Comparison of ENCODE assay signal across 10 cellular contexts in the genomic region with DNA sequence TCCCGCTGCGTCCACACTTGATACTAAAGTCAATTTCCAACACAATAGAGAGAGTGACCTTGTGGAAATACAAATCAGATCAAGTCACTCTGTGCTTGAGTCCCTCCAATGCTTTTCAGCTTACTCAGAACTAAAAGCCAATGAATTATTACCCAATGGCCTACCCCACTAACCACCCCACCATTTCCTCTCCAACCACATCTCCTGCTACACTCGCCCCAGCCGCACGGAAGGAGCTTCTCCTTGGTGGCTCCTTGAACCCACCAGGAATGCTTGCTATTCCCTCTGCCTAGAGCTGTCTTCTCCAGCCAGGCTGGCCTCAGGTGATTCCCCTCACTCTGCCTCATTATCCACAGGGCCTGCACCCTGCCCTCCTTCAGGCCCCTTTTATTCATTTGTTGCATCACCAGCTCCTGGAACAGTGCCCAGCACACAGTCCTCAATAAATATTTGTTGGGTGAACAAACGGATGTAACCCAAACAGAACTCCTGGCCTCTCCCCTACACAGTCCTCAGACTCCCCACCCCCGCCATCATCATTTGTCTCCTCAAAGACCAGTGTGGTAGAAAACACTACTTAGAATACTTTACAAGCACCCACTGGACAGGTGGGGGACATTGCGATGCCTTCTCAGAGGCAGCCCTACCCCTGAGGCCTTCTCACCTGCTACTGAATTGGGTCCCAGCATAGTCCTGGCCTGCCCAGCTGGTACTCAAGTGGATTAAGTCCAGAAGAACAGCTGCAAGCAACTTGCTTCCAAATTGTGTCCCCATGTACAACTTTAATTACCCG. TPM values are rescaled to one million over a fixed set of nuclear protein-coding genes. Genes with fewer than 3 reads are reported as not detected.
DNase-seq lines count a peak whose midpoint lies in the region; FAIRE-seq and TF ChIP-seq lines count a peak whose summit lies in the region.
"Had no signal": no experiment of that assay in that cellular context is flagged by ENCODE, and none has a peak within 500 bp of the region (broad histone marks: within the 10 kb centered on the region; RNA-seq: fewer than 3 reads in every experiment).

No MANE protein-coding gene starts in this region.

- POLR2A ChIA-PET in Caco-2 (lab: Charles Lee): interaction anchor here (0.9 kb wide), 1 partner anchor 26 kb away, joined by 3 read pairs; no protein-coding TSS in a partner anchor

- BruUV-seq in Caco-2 (replicated peaks; lab: Mats Ljungman, UMichigan): no TSS peak

- peak overlapping the region; percentile 77 for H3K4me2 ChIP-seq in astrocyte (ENCODE audit: low read length)

- CTCF ChIA-PET in Caco-2 (lab: Charles Lee): interaction anchor here (0.7 to 0.8 kb wide), 2 partner anchors 13 to 171 kb away, joined by 3 read pairs; partner anchors contain the start of gene ABTB2

- H3K9ac ChIP-seq in astrocyte (ENCODE audit: low read length): peak overlapping the region; percentile 37

- H3K36me3 Mint-ChIP-seq in astrocyte (ENCODE audit: low read depth, unreplicated experiment): peaks cover 15% of the 10 kb centered on the region
- no peaks in the 10 kb centered on the region for H3K36me3 Mint-ChIP-seq in Caco-2 (ENCODE audit: insufficient read depth, unreplicated experiment)

- H3K4me3 Mint-ChIP-seq in astrocyte (ENCODE audit: unreplicated experiment) (peak overlapping the region; percentile 51), Caco-2 (ENCODE audit: unreplicated experiment) (no peak overlapping the region)
- H3K4me3 Mint-ChIP-seq: stimulated activated naive CD8-positive, alpha-beta T cell treated with anti-CD3 and anti-CD28 coated beads, Interleukin-15, Interleukin-2, amounts not matched to agents 100 ng/mL and 50 ng/mL, for 24 hours had no signal

- TF ChIP-seq CTCF in astrocyte (IDR thresholded peaks at IDR 0.05; ENCODE audit: insufficient read depth, low read depth, low read length) (no peak), Caco-2 (IDR thresholded peaks at IDR 0.05; ENCODE audit: insufficient read depth in 1 of 2, low read depth in 1 of 2, low read length in 1 of 2, severe bottlenecking in 1 of 2, unreplicated experiment in 1 of 2) (no peak)

- H3K27me3 ChIP-seq in astrocyte (ENCODE audit: insufficient read depth, low read length): no peaks in the 10 kb centered on the region
- no peaks in the 10 kb centered on the region for H3K27me3 ChIP-seq in Caco-2 (replicated peaks; ENCODE audit: control insufficient read depth, insufficient read depth, low read length)

- peaks cover 51% of the 10 kb centered on the region for H4K20me1 ChIP-seq in astrocyte (ENCODE audit: insufficient read depth, low read length)

- intact Hi-C loops in Caco-2 (cut with micrococcal nuclease; ENCODE audit: unreplicated experiment): no loop called here

- H3K4me1 ChIP-seq in astrocyte (ENCODE audit: insufficient read depth, low read length) (peaks cover 57% of the 10 kb centered on the region), Caco-2 (peaks cover 21% of the 10 kb centered on the region)

- H3K4me3 ChIP-seq in astrocyte (ENCODE audit: insufficient read depth, low read depth, low read length) (peak overlapping the region; percentile 30), Caco-2 (ENCODE audit: low read depth, low read length) (no peak overlapping the region)

- peak overlapping the region; percentile 62 for H3K27ac ChIP-seq in astrocyte (ENCODE audit: low read depth, low read length)

- DNase-seq in DMS153 (lab: John Stamatoyannopoulos, UW) (peak; percentile 58), HTR-8/SVneo (ENCODE audit: insufficient read length, low spot score) (peak; percentile 71), astrocyte (ENCODE audit: low read depth) (peak; percentile 96), myocyte (ENCODE audit: low read depth) (peak; percentile 99), Caco-2 (no peak), islet precursor cell (no peak), C1 segment of cervical spinal cord (lab: John Stamatoyannopoulos, UW) (no peak)
- DNase-seq in activated CD4-positive, alpha-beta T cell treated with anti-CD3 and anti-CD28 coated beads, Interleukin-2, amount 50 U/mL, for 4 hours: no peak

- H3K27ac Mint-ChIP-seq in astrocyte (ENCODE audit: unreplicated experiment): peak overlapping the region; percentile 59
- H3K27ac Mint-ChIP-seq in Caco-2 (ENCODE audit: unreplicated experiment): no peak overlapping the region
- H3K27ac Mint-ChIP-seq: stimulated activated naive CD8-positive, alpha-beta T cell treated with anti-CD3 and anti-CD28 coated beads, Interleukin-15, Interleukin-2, amounts not matched to agents 100 ng/mL and 50 ng/mL, for 24 hours had no signal

- peaks cover 44% of the 10 kb centered on the region for H3K79me2 ChIP-seq in astrocyte (ENCODE audit: insufficient read depth, low read length)

- H3K9me3 ChIP-seq in astrocyte (ENCODE audit: insufficient read depth, low read depth, low read length) (no peaks in the 10 kb centered on the region), Caco-2 (no peaks in the 10 kb centered on the region)

- H3K36me3 ChIP-seq in astrocyte (ENCODE audit: insufficient read depth, low read length) (no peaks in the 10 kb centered on the region), Caco-2 (ENCODE audit: control insufficient read depth, insufficient read depth, low read length) (no peaks in the 10 kb centered on the region)

- FAIRE-seq in HTR-8/SVneo (lab: Jason Lieb, UNC): peak; percentile 42
- peak; percentile 43 for FAIRE-seq in astrocyte (lab: Jason Lieb, UNC)
- FAIRE-seq: TTC549 had no signal

- no peak overlapping the region for H2AFZ ChIP-seq in astrocyte (ENCODE audit: low read depth, low read length)

- H3K4me1 Mint-ChIP-seq in astrocyte (ENCODE audit: low read depth, unreplicated experiment) (peaks cover 56% of the 10 kb centered on the region), Caco-2 (ENCODE audit: low read depth, unreplicated experiment) (peaks cover 22% of the 10 kb centered on the region)

- H3K9me3 Mint-ChIP-seq in astrocyte (ENCODE audit: unreplicated experiment) (no peaks in the 10 kb centered on the region), Caco-2 (ENCODE audit: unreplicated experiment) (no peaks in the 10 kb centered on the region)
- H3K9me3 Mint-ChIP-seq: stimulated activated naive CD8-positive, alpha-beta T cell treated with anti-CD3 and anti-CD28 coated beads, Interleukin-15, Interleukin-2, amounts not matched to agents 100 ng/mL and 50 ng/mL, for 24 hours had no signal

- no peaks in the 10 kb centered on the region for H3K27me3 Mint-ChIP-seq in astrocyte (ENCODE audit: low read depth, unreplicated experiment)
- H3K27me3 Mint-ChIP-seq in Caco-2 (ENCODE audit: insufficient read depth, unreplicated experiment): no peaks in the 10 kb centered on the region

RNA-seq across cellular contexts. Expression of gene ABTB2, which starts 12.6 kb away (rescaled TPM):
- total RNA-seq in astrocyte: 12.2 and 14.1 TPM in 2 replicates
- total RNA-seq in myocyte: 5.2 and 7.0 TPM in 2 replicates
- polyA plus RNA-seq in myocyte (2012): 14.9 TPM
- total RNA-seq in Caco-2 (2022): 2.9 and 3.6 TPM in 2 replicates

Comparison
In these comparisons a context has a peak if more than half of its experiments do, and no peak if none do; other contexts are left out.
1. DNase-seq: peak in DMS153 (single experiment), HTR-8/SVneo (single experiment), astrocyte (single experiment) and myocyte (single experiment); none in Caco-2 (0 of 2), islet precursor cell (single experiment), activated CD4-positive, alpha-beta T cell treated with anti-CD3 and anti-CD28 coated beads, Interleukin-2, amount 50 U/mL, for 4 hours (0 of 2) and C1 segment of cervical spinal cord (0 of 14).